25 cellular contexts compared by ENCODE assay signal in the genomic region with DNA sequence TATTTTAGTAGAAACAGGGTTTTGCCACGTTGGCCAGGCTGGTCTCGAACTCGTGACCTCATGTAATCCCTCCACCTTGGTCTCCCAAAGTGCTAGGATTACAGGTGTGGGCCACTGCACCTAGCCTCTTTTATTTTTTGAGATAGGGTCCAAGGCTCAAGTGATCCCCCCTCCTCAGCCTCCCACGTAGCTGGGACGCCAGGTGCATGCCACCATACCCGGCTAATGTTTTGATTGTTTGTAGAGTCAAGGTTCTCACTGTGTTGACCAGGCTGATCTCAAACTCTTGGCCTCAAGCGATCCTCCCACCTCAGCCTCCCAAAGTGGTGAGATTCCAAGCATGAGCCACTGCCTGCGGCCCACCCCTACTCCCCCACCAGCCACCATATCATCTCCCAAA. TPM values are rescaled to one million over a fixed set of nuclear protein-coding genes. Genes with fewer than 3 reads are reported as not detected.
"Had no signal": no experiment of that assay in that cellular context is flagged by ENCODE, and none has a peak within 500 bp of the region (broad histone marks: within the 10 kb centered on the region; RNA-seq: fewer than 3 reads in every experiment).

No MANE protein-coding gene starts in this region.

- H3K4me1 ChIP-seq: stomach, suprapubic skin, testis, tibial artery, tibial nerve, transverse colon, upper lobe of left lung, uterus, vagina had no signal

- DNase-seq: stimulated activated CD4-positive, alpha-beta T cell treated with anti-CD3 and anti-CD28 coated beads, Interleukin-2, amount 100 ng/mL, for 48 hours; stimulated activated CD4-positive, alpha-beta T cell treated with anti-CD3 and anti-CD28 coated beads, Interleukin-4, amount 100 ng/mL, for 1 hour; stimulated activated CD4-positive, alpha-beta T cell treated with anti-CD3 and anti-CD28 coated beads, Interleukin-4, amount 100 ng/mL, for 24 hours; stimulated activated CD4-positive, alpha-beta T cell treated with anti-CD3 and anti-CD28 coated beads, Interleukin-4, amount 100 ng/mL, for 4 hours; stimulated activated CD8-positive, alpha-beta memory T cell treated with anti-CD3 and anti-CD28 coated beads, Interleukin-4, amount 100 ng/mL, for 48 hours; stimulated activated naive B cell treated with anti-CD40 and anti-IgM and Interleukin-4, amounts not matched to agents 10 μg/mL and 1 μg/mL and 100 μg/mL, for 72 hours; stimulated activated naive CD4-positive, alpha-beta T cell; stimulated activated naive CD4-positive, alpha-beta T cell treated with Interleukin-2 at 50 U/mL for 16 hours; stimulated activated naive CD8-positive, alpha-beta T cell treated with anti-CD3 and anti-CD28 coated beads, Interleukin-15, amount 100 ng/mL, for 72 hours; stimulated activated naive CD8-positive, alpha-beta T cell treated with anti-CD3 and anti-CD28 coated beads, Interleukin-15, Interleukin-2, amounts not matched to agents 100 U/mL and 50 U/mL, for 24 hours; stomach; substantia nigra; testis; thyroid gland; transverse colon; trophoblast cell; uterus had no signal

- H3K4me3 ChIP-seq: stomach, suprapubic skin, testis, thoracic aorta, thyroid gland, tibial artery, tibial nerve, transverse colon, upper lobe of left lung, uterus, vagina had no signal

- H3K9me3 ChIP-seq: stomach, suprapubic skin, testis, thoracic aorta, thyroid gland, tibial artery, tibial nerve, transverse colon, upper lobe of left lung, uterus, vagina had no signal

- H3K36me3 ChIP-seq: stomach, suprapubic skin, thoracic aorta, thyroid gland, tibial artery, transverse colon, upper lobe of left lung, uterus, vagina had no signal

- H3K27ac ChIP-seq: stomach, suprapubic skin, testis, thoracic aorta, thyroid gland, tibial artery, tibial nerve, transverse colon, upper lobe of left lung, uterus, vagina had no signal

- H3K27me3 ChIP-seq: suprapubic skin, testis, thyroid gland, tibial artery, tibial nerve, upper lobe of left lung, uterus, vagina had no signal

- ATAC-seq: stimulated activated effector memory CD8-positive, alpha-beta T cell treated with anti-CD3 and anti-CD28 coated beads, Interleukin-12 subunit alpha, Interleukin-12 subunit beta, amount 100 ng/mL, for 72 hours; stimulated activated memory B cell treated with anti-CD40 and anti-IgM and Interleukin-4, amounts not matched to agents 10 μg/mL and 1 μg/mL and 100 μg/mL, for 72 hours; stimulated activated naive B cell treated with anti-CD40 and anti-IgM and Interleukin-4, amounts not matched to agents 10 μg/mL and 1 μg/mL and 100 μg/mL, for 72 hours; stimulated activated naive CD8-positive, alpha-beta T cell treated with anti-CD3 and anti-CD28 coated beads, Interleukin-15, amount 100 ng/mL, for 72 hours; stimulated activated naive CD8-positive, alpha-beta T cell treated with anti-CD3 and anti-CD28 coated beads, Interleukin-15, Interleukin-2, amounts not matched to agents 100 U/mL and 50 U/mL, for 24 hours had no signal

RNA-seq across cellular contexts. Expression of a gene that starts 6.3 kb away (rescaled TPM):
- total RNA-seq: vagina had no signal
